Comparison of ENCODE assay signal across 1 cellular context in the genomic region with DNA sequence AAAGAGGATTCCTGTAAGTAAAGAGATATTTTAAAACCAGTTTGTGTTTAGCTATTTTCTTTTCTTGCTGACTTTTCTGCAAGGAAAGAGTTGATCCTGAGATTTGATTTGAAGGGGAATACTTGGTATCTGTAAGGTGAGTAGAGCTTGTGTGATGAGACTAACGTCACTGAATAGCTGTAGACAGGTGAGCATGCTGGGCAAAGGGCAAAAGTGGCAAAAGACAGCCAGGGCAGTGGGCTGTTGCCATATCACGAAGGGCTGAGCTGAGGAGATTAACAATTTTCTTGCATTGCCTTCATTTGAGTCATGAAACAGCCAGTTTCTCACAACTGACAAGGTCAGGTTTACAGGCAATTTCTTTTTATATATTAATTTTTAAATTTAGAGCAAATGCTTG.
TF ChIP-seq lines count a peak whose summit lies in the region.

No MANE protein-coding gene starts in this region.

TF ChIP-seq in WTC11, 78 proteins besides CTCF, POLR2A, EP300 and RAD21:
- TF ChIP-seq, protein P1, sequence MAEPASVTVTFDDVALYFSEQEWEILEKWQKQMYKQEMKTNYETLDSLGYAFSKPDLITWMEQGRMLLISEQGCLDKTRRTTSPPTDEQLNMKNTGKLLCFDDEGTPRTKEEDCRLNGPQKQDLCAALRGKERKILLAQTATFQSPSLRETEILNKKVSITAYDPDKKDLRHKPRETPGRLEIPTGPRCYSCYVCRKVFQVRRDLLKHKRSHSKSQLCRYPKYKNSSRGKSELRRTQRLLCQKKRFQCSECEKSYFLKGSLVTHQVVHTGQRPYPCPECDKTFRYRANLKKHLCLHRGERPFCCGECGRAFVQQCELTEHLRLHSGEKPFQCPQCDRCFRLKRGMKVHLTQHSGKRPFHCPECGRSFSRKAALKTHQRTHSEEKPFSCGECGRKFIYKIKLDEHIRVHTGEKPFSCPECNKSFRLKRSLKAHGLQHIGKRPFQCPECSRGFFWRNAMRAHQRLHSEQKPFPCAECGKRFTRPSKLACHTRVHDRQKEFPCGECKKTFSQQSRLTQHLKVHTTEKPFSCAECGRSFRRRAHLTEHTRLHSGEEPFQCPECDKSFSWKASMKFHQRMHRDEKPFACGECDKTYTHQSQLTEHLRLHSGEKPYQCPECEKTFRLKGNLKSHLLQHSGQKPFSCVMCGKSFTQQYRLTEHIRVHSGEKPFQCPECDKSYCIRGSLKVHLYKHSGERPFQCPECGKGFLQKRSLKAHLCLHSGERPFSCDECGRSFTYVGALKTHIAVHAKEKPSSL (CRISPR knock-in tag; conservative IDR thresholded peaks at IDR 0.05), result no peak
- TF ChIP-seq, protein P2, sequence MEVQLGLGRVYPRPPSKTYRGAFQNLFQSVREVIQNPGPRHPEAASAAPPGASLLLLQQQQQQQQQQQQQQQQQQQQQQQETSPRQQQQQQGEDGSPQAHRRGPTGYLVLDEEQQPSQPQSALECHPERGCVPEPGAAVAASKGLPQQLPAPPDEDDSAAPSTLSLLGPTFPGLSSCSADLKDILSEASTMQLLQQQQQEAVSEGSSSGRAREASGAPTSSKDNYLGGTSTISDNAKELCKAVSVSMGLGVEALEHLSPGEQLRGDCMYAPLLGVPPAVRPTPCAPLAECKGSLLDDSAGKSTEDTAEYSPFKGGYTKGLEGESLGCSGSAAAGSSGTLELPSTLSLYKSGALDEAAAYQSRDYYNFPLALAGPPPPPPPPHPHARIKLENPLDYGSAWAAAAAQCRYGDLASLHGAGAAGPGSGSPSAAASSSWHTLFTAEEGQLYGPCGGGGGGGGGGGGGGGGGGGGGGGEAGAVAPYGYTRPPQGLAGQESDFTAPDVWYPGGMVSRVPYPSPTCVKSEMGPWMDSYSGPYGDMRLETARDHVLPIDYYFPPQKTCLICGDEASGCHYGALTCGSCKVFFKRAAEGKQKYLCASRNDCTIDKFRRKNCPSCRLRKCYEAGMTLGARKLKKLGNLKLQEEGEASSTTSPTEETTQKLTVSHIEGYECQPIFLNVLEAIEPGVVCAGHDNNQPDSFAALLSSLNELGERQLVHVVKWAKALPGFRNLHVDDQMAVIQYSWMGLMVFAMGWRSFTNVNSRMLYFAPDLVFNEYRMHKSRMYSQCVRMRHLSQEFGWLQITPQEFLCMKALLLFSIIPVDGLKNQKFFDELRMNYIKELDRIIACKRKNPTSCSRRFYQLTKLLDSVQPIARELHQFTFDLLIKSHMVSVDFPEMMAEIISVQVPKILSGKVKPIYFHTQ (CRISPR knock-in tag; IDR thresholded peaks at IDR 0.05), result no peak
- TF ChIP-seq ZNF396 (CRISPR knock-in tag; IDR thresholded peaks at IDR 0.05; ENCODE audit: borderline replicate concordance) (no peak), ESRRA (CRISPR knock-in tag; IDR thresholded peaks at IDR 0.05; ENCODE audit: borderline replicate concordance) (no peak), KAT7 (CRISPR knock-in tag; IDR thresholded peaks at IDR 0.05; ENCODE audit: borderline replicate concordance) (no peak), CBFB (CRISPR knock-in tag; IDR thresholded peaks at IDR 0.05; ENCODE audit: low read depth) (no peak)
